Comparison of ENCODE assay signal across 9 cellular contexts in genomic region chr3:123656691-123657090, GRCh38.
DNase-seq lines count a peak whose midpoint lies in the region; ATAC-seq, FAIRE-seq and TF ChIP-seq lines count a peak whose summit lies in the region.
"Had no signal": no experiment of that assay in that cellular context is flagged by ENCODE, and none has a peak within 500 bp of the region (broad histone marks: within the 10 kb centered on the region; RNA-seq: fewer than 3 reads in every experiment).

No MANE protein-coding gene starts in this region.

- no peak overlapping the region for H3K4me3 Mint-ChIP-seq in glutamatergic neuron (ENCODE audit: unreplicated experiment)

- TF ChIP-seq POLR2A in Peyer's patch (IDR thresholded peaks at IDR 0.05) (no peak), GM12891 (IDR thresholded peaks at IDR 0.05; ENCODE audit: low read depth, low read length) (no peak)

- no peak overlapping the region for H3K27ac Mint-ChIP-seq in glutamatergic neuron (ENCODE audit: unreplicated experiment)

- H3K9me3 Mint-ChIP-seq in glutamatergic neuron (ENCODE audit: unreplicated experiment), result peaks cover 9% of the 10 kb centered on the region

- H3K36me3 ChIP-seq in Peyer's patch (peaks cover 0 to 4% (median 0%) of the 10 kb centered on the region in 3 donors), tibial artery (peaks cover 36 to 64% (median 43%) of the 10 kb centered on the region in 3 donors)

- no peaks in the 10 kb centered on the region for H3K27me3 ChIP-seq in Peyer's patch
- no peaks in the 10 kb centered on the region for H3K27me3 ChIP-seq in tibial artery

- peak overlapping the region in 3 of 4 donors; percentile 39 to 83 (median 78) for H3K27ac ChIP-seq in Peyer's patch
- peak overlapping the region; percentile 85 to 94 for H3K27ac ChIP-seq in tibial artery

- H3K4me1 Mint-ChIP-seq in glutamatergic neuron (ENCODE audit: low read depth, unreplicated experiment), result peaks cover 41% of the 10 kb centered on the region

- H3K4me1 ChIP-seq in Peyer's patch, result peaks cover 0 to 69% (median 5%) of the 10 kb centered on the region in 4 donors
- H3K4me1 ChIP-seq in tibial artery, result peaks cover 6 to 100% (median 84%) of the 10 kb centered on the region in 4 donors

- H3K4me3 ChIP-seq in Peyer's patch (no peak overlapping the region), tibial artery (no peak overlapping the region)

- DNase-seq in SIG-M5 treated with dmso at 0.1 percent for 504 hours (lab: John Stamatoyannopoulos, UW; ENCODE audit: unreplicated experiment) (peak; percentile 27), SIG-M5 (lab: John Stamatoyannopoulos, UW) (no peak), Peyer's patch (no peak), glutamatergic neuron (no peak), tibial artery (no peak), GM12891 (ENCODE audit: insufficient read length, low spot score) (no peak)
- DNase-seq: NCI-H1417 treated with DMSO at 0.1 percent for 48 hours had no signal

- FAIRE-seq in GM12891 (lab: Jason Lieb, UNC), result no peak

- peaks cover 5% of the 10 kb centered on the region for H3K36me3 Mint-ChIP-seq in glutamatergic neuron (ENCODE audit: unreplicated experiment)

- TF ChIP-seq CTCF in Peyer's patch (IDR thresholded peaks at IDR 0.05) (peak in 2 of 6 experiments; percentile 16 to 18), glutamatergic neuron (IDR thresholded peaks at IDR 0.05; ENCODE audit: partially characterized antibody, unreplicated experiment) (peak; percentile 65), tibial artery (IDR thresholded peaks at IDR 0.05) (no peak)

- ATAC-seq in HG03520 (IDR thresholded peaks at IDR 0.05; ENCODE audit: unreplicated experiment) (no peak), HG03025 (IDR thresholded peaks at IDR 0.05; ENCODE audit: low FRiP score, unreplicated experiment) (no peak)

- H3K9me3 ChIP-seq in Peyer's patch (no peaks in the 10 kb centered on the region), tibial artery (no peaks in the 10 kb centered on the region)

- H3K27me3 Mint-ChIP-seq in glutamatergic neuron (ENCODE audit: unreplicated experiment), result peaks cover 7% of the 10 kb centered on the region

- intact Hi-C loops in tibial artery (cut with DNase I; ENCODE audit: low total_unique reads), result loop anchor here (10.0 kb wide), 1 partner anchor 328 kb away; no protein-coding TSS in a partner anchor

TF ChIP-seq in GM12891, 5 proteins besides CTCF, POLR2A, EP300 and RAD21:
- no peak for TF ChIP-seq PAX5 (IDR thresholded peaks at IDR 0.05; ENCODE audit: insufficient read depth, low read length, severe bottlenecking)
- no peak for TF ChIP-seq TAF1 (IDR thresholded peaks at IDR 0.05; ENCODE audit: low read depth, low read length)
- TF ChIP-seq SPI1 (IDR thresholded peaks at IDR 0.05; ENCODE audit: low read depth, low read length), result no peak
- TF ChIP-seq POU2F2 (IDR thresholded peaks at IDR 0.05; ENCODE audit: low read depth, low read length), result no peak
- TF ChIP-seq POLR2AphosphoS5 (IDR thresholded peaks at IDR 0.05; ENCODE audit: low read depth, low read length), result no peak
